In genomic region chr10:92757066-92757716, GRCh38 we compare ENCODE assay signal across 1 cellular context.
TF ChIP-seq lines count a peak whose summit lies in the region.

No MANE protein-coding gene starts in this region.

TF ChIP-seq in HepG2, 621 proteins besides CTCF, POLR2A, EP300 and RAD21 (continued from another document and continues in another):
- TF ChIP-seq ZBTB25 (CRISPR knock-in tag; IDR thresholded peaks at IDR 0.05), result no peak
- no peak for TF ChIP-seq E2F1 (CRISPR knock-in tag; IDR thresholded peaks at IDR 0.05)
- 0 out of 2 replicates have a peak, but pooled peaks have one; percentile 43 for TF ChIP-seq HNF1B (CRISPR knock-in tag; IDR thresholded peaks at IDR 0.05)
- TF ChIP-seq BORCS8-MEF2B (CRISPR knock-in tag; IDR thresholded peaks at IDR 0.05), result no peak
- no peak for TF ChIP-seq ZNF503 (CRISPR knock-in tag; IDR thresholded peaks at IDR 0.05)
- TF ChIP-seq IKZF5 (CRISPR knock-in tag; IDR thresholded peaks at IDR 0.05), result peak; percentile 65; the same call in 1 of the 2 replicates
- TF ChIP-seq ZNF331 (CRISPR knock-in tag; IDR thresholded peaks at IDR 0.05), result peak; percentile 20; the same call in 1 of the 2 replicates
- no peak for TF ChIP-seq PBX2 (CRISPR knock-in tag; IDR thresholded peaks at IDR 0.05)
- TF ChIP-seq ARID3A (IDR thresholded peaks at IDR 0.05; ENCODE audit: low read depth, low read length), result no peak
- TF ChIP-seq NCOA1 (CRISPR knock-in tag; IDR thresholded peaks at IDR 0.05), result no peak
- TF ChIP-seq ATF1 (CRISPR knock-in tag; IDR thresholded peaks at IDR 0.05), result no peak
- TF ChIP-seq PLSCR1 (CRISPR knock-in tag; IDR thresholded peaks at IDR 0.05; ENCODE audit: borderline replicate concordance), result no peak
- no peak for TF ChIP-seq TBX2 (CRISPR knock-in tag; IDR thresholded peaks at IDR 0.05; ENCODE audit: borderline replicate concordance)
- 0 out of 2 replicates have a peak, but pooled peaks have one; percentile 16 for TF ChIP-seq NR2C2 (CRISPR knock-in tag; IDR thresholded peaks at IDR 0.05; ENCODE audit: borderline replicate concordance)
- no peak for TF ChIP-seq NPAS2 (CRISPR knock-in tag; IDR thresholded peaks at IDR 0.05; ENCODE audit: borderline replicate concordance)
- TF ChIP-seq ZNF768 (CRISPR knock-in tag; IDR thresholded peaks at IDR 0.05), result no peak
- 0 out of 2 replicates have a peak, but pooled peaks have one; percentile 41 for TF ChIP-seq ZNF691 (CRISPR knock-in tag; IDR thresholded peaks at IDR 0.05; ENCODE audit: borderline replicate concordance, low read depth)
- TF ChIP-seq ZMYM3 (CRISPR knock-in tag; IDR thresholded peaks at IDR 0.05), result peak; percentile 26; the same call in 1 of the 2 replicates
- no peak for TF ChIP-seq ZNF740 (CRISPR knock-in tag; IDR thresholded peaks at IDR 0.05)
- no peak for TF ChIP-seq SMARCE1 (IDR thresholded peaks at IDR 0.05; ENCODE audit: borderline replicate concordance)
- TF ChIP-seq KDM5B (CRISPR knock-in tag; IDR thresholded peaks at IDR 0.05; ENCODE audit: borderline replicate concordance), result no peak
- no peak for TF ChIP-seq ZNF558 (CRISPR knock-in tag; IDR thresholded peaks at IDR 0.05; ENCODE audit: borderline replicate concordance)
- TF ChIP-seq FOXP1 (IDR thresholded peaks at IDR 0.05), result no peak
- 0 out of 2 replicates have a peak, but pooled peaks have one; percentile 10 for TF ChIP-seq FOXP1 (CRISPR knock-in tag; IDR thresholded peaks at IDR 0.05)
- TF ChIP-seq ARNT (IDR thresholded peaks at IDR 0.05), result no peak
- TF ChIP-seq TCF12 (IDR thresholded peaks at IDR 0.05), result no peak
- TF ChIP-seq TCF12 (CRISPR knock-in tag; IDR thresholded peaks at IDR 0.05), result no peak
- TF ChIP-seq PLRG1 (conservative IDR thresholded peaks at IDR 0.05), result no peak
- 0 out of 2 replicates have a peak, but pooled peaks have one; percentile 22 for TF ChIP-seq ZFP91 (CRISPR knock-in tag; IDR thresholded peaks at IDR 0.05; ENCODE audit: borderline replicate concordance)
- TF ChIP-seq RBM39 (IDR thresholded peaks at IDR 0.05; ENCODE audit: low read depth, low read length, poor library complexity, severe bottlenecking), result no peak
- no peak for TF ChIP-seq KLF11 (CRISPR knock-in tag; IDR thresholded peaks at IDR 0.05)
- TF ChIP-seq IRX3 (CRISPR knock-in tag; IDR thresholded peaks at IDR 0.05; ENCODE audit: borderline replicate concordance, low read depth), result no peak
- 0 out of 2 replicates have a peak, but pooled peaks have one; percentile 17 for TF ChIP-seq CREM (IDR thresholded peaks at IDR 0.05)
- TF ChIP-seq CREM (CRISPR knock-in tag; IDR thresholded peaks at IDR 0.05), result no peak
- no peak for TF ChIP-seq HOXA7 (CRISPR knock-in tag; IDR thresholded peaks at IDR 0.05)
- no peak for TF ChIP-seq ZNF607 (CRISPR knock-in tag; IDR thresholded peaks at IDR 0.05; ENCODE audit: borderline replicate concordance)
- TF ChIP-seq ZNF780A (CRISPR knock-in tag; IDR thresholded peaks at IDR 0.05), result no peak
- no peak for TF ChIP-seq ZNF616 (CRISPR knock-in tag; IDR thresholded peaks at IDR 0.05; ENCODE audit: low read depth)
- no peak for TF ChIP-seq BRCA1 (CRISPR knock-in tag; IDR thresholded peaks at IDR 0.05)
- no peak for TF ChIP-seq ZSCAN9 (CRISPR knock-in tag; IDR thresholded peaks at IDR 0.05; ENCODE audit: borderline replicate concordance)
- TF ChIP-seq STAT5B (CRISPR knock-in tag; IDR thresholded peaks at IDR 0.05), result no peak
- TF ChIP-seq ZNF574 (CRISPR knock-in tag; IDR thresholded peaks at IDR 0.05), result peak; percentile 32; the same call in 1 of the 2 replicates
- TF ChIP-seq GFI1 (CRISPR knock-in tag; IDR thresholded peaks at IDR 0.05; ENCODE audit: borderline replicate concordance), result no peak
- no peak for TF ChIP-seq JUN (CRISPR knock-in tag; IDR thresholded peaks at IDR 0.05)
